In genomic region chr2:174487536-174488162, GRCh38 we compare ENCODE assay signal across 1 cellular context.
TF ChIP-seq lines count a peak whose summit lies in the region.

No MANE protein-coding gene starts in this region.

TF ChIP-seq in HCT116, 20 proteins besides CTCF, POLR2A, EP300 and RAD21 (continued from another document):
- TF ChIP-seq YY1 (IDR thresholded peaks at IDR 0.05; ENCODE audit: extremely low read depth, insufficient replicate concordance, low read depth, low read length): no peak
- TF ChIP-seq SP1 (IDR thresholded peaks at IDR 0.05; ENCODE audit: low read depth): no peak
- no peak for TF ChIP-seq JUND (IDR thresholded peaks at IDR 0.05)
- no peak for TF ChIP-seq TCF7L2 (IDR thresholded peaks at IDR 0.05; ENCODE audit: borderline replicate concordance, extremely low read depth, insufficient read depth, insufficient read length)
- TF ChIP-seq EZH2 (IDR thresholded peaks at IDR 0.05): no peak
- TF ChIP-seq CEBPB (IDR thresholded peaks at IDR 0.05; ENCODE audit: low read depth): no peak
